8 cellular contexts compared by ENCODE assay signal in the genomic region with DNA sequence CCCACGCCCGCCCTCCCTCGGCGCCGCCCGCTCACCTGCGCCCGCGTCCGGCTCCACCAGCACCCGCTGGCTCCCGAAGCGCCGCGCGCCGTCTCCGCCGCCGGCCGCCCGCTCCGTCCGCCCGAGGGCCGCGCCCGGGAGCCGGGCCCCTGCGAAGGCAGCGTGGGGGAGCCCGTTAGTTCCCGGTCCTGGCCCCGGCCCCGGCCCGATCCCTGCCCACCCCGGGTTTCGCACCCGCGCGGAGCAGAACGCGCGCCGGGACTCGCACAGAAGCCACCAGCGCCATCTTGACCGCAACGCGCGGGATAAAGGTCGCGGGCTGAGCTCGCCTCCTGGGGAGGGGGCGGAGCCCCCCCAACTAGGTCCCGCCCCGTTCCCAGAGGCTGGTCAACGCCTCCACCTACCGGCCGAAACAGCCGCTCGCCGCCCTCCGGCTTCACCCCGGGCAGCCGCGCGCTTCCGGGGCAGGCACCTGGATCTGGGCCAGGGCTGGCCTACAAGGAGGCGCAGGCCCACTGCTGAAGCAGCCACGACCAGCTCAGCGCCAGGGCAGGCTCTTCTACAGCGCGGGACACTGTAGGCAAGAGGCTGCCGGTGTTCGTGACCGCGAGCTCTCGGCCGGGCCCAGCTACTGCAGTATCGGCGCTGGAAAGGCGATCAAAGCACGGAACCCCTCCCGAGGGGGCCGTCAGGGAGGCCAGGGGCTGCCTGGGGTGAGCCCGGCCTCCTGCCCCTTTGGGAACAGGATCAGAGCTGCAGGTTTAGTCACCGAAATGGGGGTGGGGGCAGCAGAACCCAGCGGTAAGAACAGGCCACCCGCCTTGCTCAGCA. TPM values are rescaled to one million over a fixed set of nuclear protein-coding genes. Genes with fewer than 3 reads are reported as not detected.
DNase-seq lines count a peak whose midpoint lies in the region; ATAC-seq and TF ChIP-seq lines count a peak whose summit lies in the region.

A gene with protein sequence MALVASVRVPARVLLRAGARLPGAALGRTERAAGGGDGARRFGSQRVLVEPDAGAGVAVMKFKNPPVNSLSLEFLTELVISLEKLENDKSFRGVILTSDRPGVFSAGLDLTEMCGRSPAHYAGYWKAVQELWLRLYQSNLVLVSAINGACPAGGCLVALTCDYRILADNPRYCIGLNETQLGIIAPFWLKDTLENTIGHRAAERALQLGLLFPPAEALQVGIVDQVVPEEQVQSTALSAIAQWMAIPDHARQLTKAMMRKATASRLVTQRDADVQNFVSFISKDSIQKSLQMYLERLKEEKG (minus strand): TSS at position 307 of the 831 bp plus-strand sequence. CDS start 21 bp downstream, at position 286.

- peaks cover 10% of the 10 kb centered on the region for H3K4me1 ChIP-seq in RWPE2 (ENCODE audit: insufficient read depth, poor library complexity, severe bottlenecking)

- H3K9me3 ChIP-seq in RWPE2 (ENCODE audit: severe bottlenecking): no peaks in the 10 kb centered on the region

- H3K27ac ChIP-seq in RWPE2 (ENCODE audit: poor library complexity, severe bottlenecking): peak within 1 kb of the TSS; percentile 85

- TF ChIP-seq CTCF in RWPE2 (IDR thresholded peaks at IDR 0.05; ENCODE audit: poor library complexity, severe bottlenecking) (peak; percentile 73), fibroblast of the aortic adventitia (IDR thresholded peaks at IDR 0.05; ENCODE audit: insufficient read depth, low read length) (peak; percentile 65), nephron progenitor cell (IDR thresholded peaks at IDR 0.05) (peak; percentile 46)

- peaks cover 27% of the 10 kb centered on the region for H3K36me3 Mint-ChIP-seq in nephron progenitor cell (ENCODE audit: low read depth)

- peak within 1 kb of the TSS; percentile 93 for H3K4me3 Mint-ChIP-seq in nephron progenitor cell
- H3K4me3 Mint-ChIP-seq in stimulated activated naive CD8-positive, alpha-beta T cell treated with anti-CD3 and anti-CD28 coated beads, Interleukin-15, amount 100 ng/mL, for 72 hours: peak within 1 kb of the TSS; percentile 96

- H3K9me3 Mint-ChIP-seq in nephron progenitor cell: no peaks in the 10 kb centered on the region
- no peaks in the 10 kb centered on the region for H3K9me3 Mint-ChIP-seq in stimulated activated naive CD8-positive, alpha-beta T cell treated with anti-CD3 and anti-CD28 coated beads, Interleukin-15, amount 100 ng/mL, for 72 hours

- no peaks in the 10 kb centered on the region for H3K27me3 ChIP-seq in RWPE2 (ENCODE audit: insufficient read depth, poor library complexity, severe bottlenecking)

- peaks cover 70% of the 10 kb centered on the region for H3K36me3 ChIP-seq in RWPE2 (ENCODE audit: low read depth)

- DNase-seq in EH (ENCODE audit: low read depth) (peak; percentile 97), LHCN-M2 (ENCODE audit: low read depth) (peak; percentile 93), RWPE2 (ENCODE audit: low spot score) (peak; percentile 92), fibroblast of the aortic adventitia (ENCODE audit: low read depth) (peak; percentile 95), nephron progenitor cell (peak; percentile 95)
- peak; percentile 71 for DNase-seq in activated effector memory CD4-positive, alpha-beta T cell treated with Interleukin-2 at 50 U/mL for 16 hours
- DNase-seq in stimulated activated naive CD8-positive, alpha-beta T cell treated with anti-CD3 and anti-CD28 coated beads, Interleukin-15, amount 100 ng/mL, for 72 hours: peak; percentile 83 to 91

- peak within 1 kb of the TSS; percentile 78 for H3K27ac Mint-ChIP-seq in nephron progenitor cell
- H3K27ac Mint-ChIP-seq in stimulated activated naive CD8-positive, alpha-beta T cell treated with anti-CD3 and anti-CD28 coated beads, Interleukin-15, amount 100 ng/mL, for 72 hours: peak within 1 kb of the TSS; percentile 96 to 97

- H3K27me3 Mint-ChIP-seq in nephron progenitor cell (ENCODE audit: low read depth, poor library complexity): no peaks in the 10 kb centered on the region
- no peaks in the 10 kb centered on the region for H3K27me3 Mint-ChIP-seq in stimulated activated naive CD8-positive, alpha-beta T cell treated with anti-CD3 and anti-CD28 coated beads, Interleukin-15, amount 100 ng/mL, for 72 hours

- ATAC-seq in GM21786 (IDR thresholded peaks at IDR 0.05; ENCODE audit: unreplicated experiment): peak; percentile 93
- peak; percentile 85 for ATAC-seq in RWPE2 (ENCODE audit: low read depth)
- ATAC-seq in stimulated activated naive CD8-positive, alpha-beta T cell treated with anti-CD3 and anti-CD28 coated beads, Interleukin-15, amount 100 ng/mL, for 72 hours: peak; percentile 91

- H3K4me3 ChIP-seq in RWPE2 (ENCODE audit: severe bottlenecking) (peak within 1 kb of the TSS; percentile 86), fibroblast of the aortic adventitia (ENCODE audit: low read depth, low read length) (peak within 1 kb of the TSS; percentile 67)

- peaks cover 27% of the 10 kb centered on the region for H3K4me1 Mint-ChIP-seq in nephron progenitor cell
- H3K4me1 Mint-ChIP-seq in stimulated activated naive CD8-positive, alpha-beta T cell treated with anti-CD3 and anti-CD28 coated beads, Interleukin-15, amount 100 ng/mL, for 72 hours: peaks cover 20% of the 10 kb centered on the region

RNA-seq across cellular contexts. Expression of the gene that starts here (rescaled TPM):
- total RNA-seq in LHCN-M2 (2014; rRNA removed): 30.9 and 44.5 TPM in 2 replicates
- 38.0 TPM for polyA plus RNA-seq in LHCN-M2 (2012)
- 34.9 and 41.1 TPM in 2 replicates for total RNA-seq in fibroblast of the aortic adventitia (ENCODE audit: low replicate concordance)

Comparison
In these comparisons a context has a peak if more than half of its experiments do, and no peak if none do; other contexts are left out.
1. Peak in every context shown above with its lines: DNase-seq, ATAC-seq, H3K4me3 ChIP-seq and H3K27ac ChIP-seq.